ENCODE assay signal across 16 cellular contexts in the genomic region with DNA sequence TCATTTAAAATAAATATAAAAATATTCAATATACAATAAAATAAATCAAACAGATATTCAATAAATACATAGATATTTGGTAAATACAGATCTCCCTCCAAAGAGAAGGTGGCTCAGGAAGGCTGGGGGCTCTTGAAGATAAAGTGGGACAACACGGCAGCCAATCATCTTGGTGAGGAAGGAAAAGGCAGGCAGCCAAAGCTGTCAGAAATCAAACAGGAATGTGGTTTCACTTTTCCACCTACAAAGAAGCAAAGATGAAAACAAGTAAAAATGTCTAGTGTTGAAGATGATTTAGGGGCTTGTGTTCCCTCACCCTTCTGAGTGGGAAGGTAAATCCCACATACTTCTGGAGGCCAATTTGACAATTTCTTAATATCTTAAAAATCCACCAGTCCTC.
DNase-seq lines count a peak whose midpoint lies in the region; TF ChIP-seq lines count a peak whose summit lies in the region.
"Had no signal": no experiment of that assay in that cellular context is flagged by ENCODE, and none has a peak within 500 bp of the region (broad histone marks: within the 10 kb centered on the region; RNA-seq: fewer than 3 reads in every experiment).

No MANE protein-coding gene starts in this region.

- no peaks in the 10 kb centered on the region for H3K36me3 Mint-ChIP-seq in Calu3 (ENCODE audit: insufficient read depth, unreplicated experiment)

- intact Hi-C loops in Calu3 (cut with micrococcal nuclease; ENCODE audit: unreplicated experiment): no loop called here

- no peaks in the 10 kb centered on the region for H3K4me1 Mint-ChIP-seq in Calu3 (ENCODE audit: low read depth, unreplicated experiment)

- no peaks in the 10 kb centered on the region for H3K27me3 Mint-ChIP-seq in Calu3 (ENCODE audit: unreplicated experiment)

- H3K27ac Mint-ChIP-seq in Calu3 (ENCODE audit: unreplicated experiment): no peak overlapping the region
- H3K27ac Mint-ChIP-seq: CD14-positive monocyte; CD8-positive, alpha-beta T cell had no signal

- H3K9me3 Mint-ChIP-seq in Calu3 (ENCODE audit: low read depth, unreplicated experiment): peaks cover 9% of the 10 kb centered on the region

- no peak overlapping the region for H3K4me3 ChIP-seq in osteoblast (ENCODE audit: insufficient read depth, low read length)
- H3K4me3 ChIP-seq: BLaER1, GM23248, HAP-1 had no signal

- H3K79me2 ChIP-seq in osteoblast (ENCODE audit: insufficient read depth, low read length): no peaks in the 10 kb centered on the region

- H3K27me3 ChIP-seq in osteoblast (ENCODE audit: insufficient read depth, low read length): peaks cover 3% of the 10 kb centered on the region
- H3K27me3 ChIP-seq: BLaER1 had no signal

- no peaks in the 10 kb centered on the region for H4K20me1 ChIP-seq in osteoblast (ENCODE audit: insufficient read depth, low read length)
- H4K20me1 ChIP-seq: BLaER1 had no signal

- H3K4me1 ChIP-seq in osteoblast (ENCODE audit: insufficient read depth, low read length): no peaks in the 10 kb centered on the region
- H3K4me1 ChIP-seq: BLaER1, HAP-1 had no signal

- CTCF ChIA-PET in Calu3 (lab: Charles Lee): no interaction called here

- H3K4me3 Mint-ChIP-seq in Calu3 (ENCODE audit: low read depth, unreplicated experiment): no peak overlapping the region
- H3K4me3 Mint-ChIP-seq: CD14-positive monocyte; CD8-positive, alpha-beta T cell had no signal

- DNase-seq in NCI-H226 (peak; percentile 11), amniotic epithelial cell (ENCODE audit: low read depth) (peak; percentile 35), iris pigment epithelial cell (ENCODE audit: low read depth) (peak; percentile 61), osteoblast (ENCODE audit: insufficient read length, low spot score, missing footprints) (no peak), NAMALWA (ENCODE audit: low spot score) (no peak), Calu3 (no peak), DMS79 treated with DMSO at 0.1 percent for 48 hours (lab: John Stamatoyannopoulos, UW) (no peak)
- DNase-seq in activated naive CD4-positive, alpha-beta T cell treated with anti-CD3 and anti-CD28 coated beads, Interleukin-2, amount 50 U/mL, for 16 hours: no peak
- DNase-seq: 8988T; CD8-positive, alpha-beta T cell; DMS 273 treated with DMSO at 0.1 percent for 48 hours; GDM1; GM23248 had no signal

- H3K36me3 ChIP-seq in osteoblast (ENCODE audit: insufficient read depth, low read length): no peaks in the 10 kb centered on the region
- H3K36me3 ChIP-seq: BLaER1, HAP-1 had no signal

- no TSS peak for BruUV-seq in Calu3 (replicated peaks; lab: Mats Ljungman, UMichigan)

- no peak for TF ChIP-seq CTCF in osteoblast (IDR thresholded peaks at IDR 0.05; ENCODE audit: extremely low read depth, low read depth, low read length)
- no peak for TF ChIP-seq CTCF in Calu3 (IDR thresholded peaks at IDR 0.05; ENCODE audit: unreplicated experiment)

- H2AFZ ChIP-seq in osteoblast (ENCODE audit: low read length): no peak overlapping the region
- H2AFZ ChIP-seq: GM23248 had no signal

- H3K4me2 ChIP-seq in osteoblast (ENCODE audit: insufficient read depth, low read length): peak overlapping the region; percentile 18
- H3K4me2 ChIP-seq: BLaER1 had no signal

- H3K9me3 ChIP-seq in osteoblast (ENCODE audit: low read depth, low read length): no peaks in the 10 kb centered on the region

- H3K27ac ChIP-seq in osteoblast (ENCODE audit: low read depth, low read length): no peak overlapping the region
- H3K27ac ChIP-seq: BLaER1, GM23248 had no signal

Comparison
In these comparisons a context has a peak if more than half of its experiments do, and no peak if none do; other contexts are left out.
1. DNase-seq: peak in NCI-H226 (single experiment), amniotic epithelial cell (single experiment) and iris pigment epithelial cell (single experiment); none in osteoblast (single experiment), NAMALWA (single experiment), Calu3 (single experiment), DMS79 treated with DMSO at 0.1 percent for 48 hours (single experiment) and activated naive CD4-positive, alpha-beta T cell treated with anti-CD3 and anti-CD28 coated beads, Interleukin-2, amount 50 U/mL, for 16 hours (single experiment).